Comparison of ENCODE assay signal across 1 cellular context in genomic region chr9:128771094-128771721, GRCh38.
A peak's percentile ranks its signal among the peaks of the same experiment; 100 is the strongest.
TF ChIP-seq lines count a peak whose summit lies in the region.

No MANE protein-coding gene starts in this region.

TF ChIP-seq in HepG2, 621 proteins besides CTCF, POLR2A, EP300 and RAD21:
- no peak for TF ChIP-seq DMAP1 (CRISPR knock-in tag; IDR thresholded peaks at IDR 0.05)
- no peak for TF ChIP-seq ZNF558 (CRISPR knock-in tag; IDR thresholded peaks at IDR 0.05; ENCODE audit: borderline replicate concordance)
- TF ChIP-seq ZC3H13 (CRISPR knock-in tag; IDR thresholded peaks at IDR 0.05): no peak
- TF ChIP-seq HOXD1 (CRISPR knock-in tag; IDR thresholded peaks at IDR 0.05): 0 out of 2 replicates have a peak, but pooled peaks have one; percentile 5
- TF ChIP-seq, protein P1, sequence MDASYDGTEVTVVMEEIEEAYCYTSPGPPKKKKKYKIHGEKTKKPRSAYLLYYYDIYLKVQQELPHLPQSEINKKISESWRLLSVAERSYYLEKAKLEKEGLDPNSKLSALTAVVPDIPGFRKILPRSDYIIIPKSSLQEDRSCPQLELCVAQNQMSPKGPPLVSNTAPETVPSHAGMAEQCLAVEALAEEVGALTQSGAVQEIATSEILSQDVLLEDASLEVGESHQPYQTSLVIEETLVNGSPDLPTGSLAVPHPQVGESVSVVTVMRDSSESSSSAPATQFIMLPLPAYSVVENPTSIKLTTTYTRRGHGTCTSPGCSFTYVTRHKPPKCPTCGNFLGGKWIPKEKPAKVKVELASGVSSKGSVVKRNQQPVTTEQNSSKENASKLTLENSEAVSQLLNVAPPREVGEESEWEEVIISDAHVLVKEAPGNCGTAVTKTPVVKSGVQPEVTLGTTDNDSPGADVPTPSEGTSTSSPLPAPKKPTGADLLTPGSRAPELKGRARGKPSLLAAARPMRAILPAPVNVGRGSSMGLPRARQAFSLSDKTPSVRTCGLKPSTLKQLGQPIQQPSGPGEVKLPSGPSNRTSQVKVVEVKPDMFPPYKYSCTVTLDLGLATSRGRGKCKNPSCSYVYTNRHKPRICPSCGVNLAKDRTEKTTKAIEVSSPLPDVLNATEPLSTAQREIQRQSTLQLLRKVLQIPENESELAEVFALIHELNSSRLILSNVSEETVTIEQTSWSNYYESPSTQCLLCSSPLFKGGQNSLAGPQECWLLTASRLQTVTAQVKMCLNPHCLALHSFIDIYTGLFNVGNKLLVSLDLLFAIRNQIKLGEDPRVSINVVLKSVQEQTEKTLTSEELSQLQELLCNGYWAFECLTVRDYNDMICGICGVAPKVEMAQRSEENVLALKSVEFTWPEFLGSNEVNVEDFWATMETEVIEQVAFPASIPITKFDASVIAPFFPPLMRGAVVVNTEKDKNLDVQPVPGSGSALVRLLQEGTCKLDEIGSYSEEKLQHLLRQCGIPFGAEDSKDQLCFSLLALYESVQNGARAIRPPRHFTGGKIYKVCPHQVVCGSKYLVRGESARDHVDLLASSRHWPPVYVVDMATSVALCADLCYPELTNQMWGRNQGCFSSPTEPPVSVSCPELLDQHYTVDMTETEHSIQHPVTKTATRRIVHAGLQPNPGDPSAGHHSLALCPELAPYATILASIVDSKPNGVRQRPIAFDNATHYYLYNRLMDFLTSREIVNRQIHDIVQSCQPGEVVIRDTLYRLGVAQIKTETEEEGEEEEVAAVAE (CRISPR knock-in tag; IDR thresholded peaks at IDR 0.05; ENCODE audit: borderline replicate concordance): no peak
- no peak for TF ChIP-seq ATF7-NPFF (CRISPR knock-in tag; IDR thresholded peaks at IDR 0.05; ENCODE audit: low read depth)
- no peak for TF ChIP-seq ZNF251 (CRISPR knock-in tag; IDR thresholded peaks at IDR 0.05)
- peak; percentile 40; the same call in 1 of the 2 replicates for TF ChIP-seq TBX2 (CRISPR knock-in tag; IDR thresholded peaks at IDR 0.05; ENCODE audit: borderline replicate concordance)
- peak; percentile 47; the same call in 1 of the 2 replicates for TF ChIP-seq ZNF510 (CRISPR knock-in tag; IDR thresholded peaks at IDR 0.05; ENCODE audit: low read depth)
- TF ChIP-seq ZNF232 (CRISPR knock-in tag; IDR thresholded peaks at IDR 0.05; ENCODE audit: borderline replicate concordance): no peak
- TF ChIP-seq ZNF766 (CRISPR knock-in tag; IDR thresholded peaks at IDR 0.05; ENCODE audit: borderline replicate concordance): no peak
- TF ChIP-seq ZNF512 (CRISPR knock-in tag; IDR thresholded peaks at IDR 0.05): no peak
- TF ChIP-seq YEATS2 (CRISPR knock-in tag; IDR thresholded peaks at IDR 0.05; ENCODE audit: borderline replicate concordance): no peak
- TF ChIP-seq THAP7 (CRISPR knock-in tag; IDR thresholded peaks at IDR 0.05): peak; percentile 37; the same call in 1 of the 2 replicates
- TF ChIP-seq ZKSCAN5 (CRISPR knock-in tag; IDR thresholded peaks at IDR 0.05): 0 out of 2 replicates have a peak, but pooled peaks have one; percentile 41
- TF ChIP-seq ZNF782 (CRISPR knock-in tag; IDR thresholded peaks at IDR 0.05; ENCODE audit: borderline replicate concordance): no peak
- TF ChIP-seq SNAI1 (CRISPR knock-in tag; IDR thresholded peaks at IDR 0.05; ENCODE audit: borderline replicate concordance): peak; percentile 13; the same call in 1 of the 2 replicates
- no peak for TF ChIP-seq JUNB (CRISPR knock-in tag; IDR thresholded peaks at IDR 0.05; ENCODE audit: borderline replicate concordance)
- 0 out of 2 replicates have a peak, but pooled peaks have one; percentile 17 for TF ChIP-seq GATAD2A (CRISPR knock-in tag; IDR thresholded peaks at IDR 0.05)
- TF ChIP-seq LBX2 (CRISPR knock-in tag; IDR thresholded peaks at IDR 0.05; ENCODE audit: borderline replicate concordance): no peak
- TF ChIP-seq LCORL (IDR thresholded peaks at IDR 0.05): no peak
- TF ChIP-seq LCORL (CRISPR knock-in tag; IDR thresholded peaks at IDR 0.05): no peak
- no peak for TF ChIP-seq ZNF577 (CRISPR knock-in tag; IDR thresholded peaks at IDR 0.05; ENCODE audit: borderline replicate concordance, low read depth)
- TF ChIP-seq ZFY (CRISPR knock-in tag; IDR thresholded peaks at IDR 0.05): peak; percentile 24; the same call in 1 of the 2 replicates
- TF ChIP-seq ZNF260 (CRISPR knock-in tag; IDR thresholded peaks at IDR 0.05; ENCODE audit: borderline replicate concordance, low read depth): 0 out of 2 replicates have a peak, but pooled peaks have one; percentile 1
- 0 out of 2 replicates have a peak, but pooled peaks have one; percentile 3 for TF ChIP-seq NFKB2 (CRISPR knock-in tag; IDR thresholded peaks at IDR 0.05; ENCODE audit: borderline replicate concordance)
- TF ChIP-seq KDM5A (IDR thresholded peaks at IDR 0.05; ENCODE audit: borderline replicate concordance, low read length): peak; percentile 87
- 0 out of 2 replicates have a peak, but pooled peaks have one; percentile 7 for TF ChIP-seq REPIN1 (CRISPR knock-in tag; IDR thresholded peaks at IDR 0.05; ENCODE audit: borderline replicate concordance, low read depth)
- TF ChIP-seq, protein P2, sequence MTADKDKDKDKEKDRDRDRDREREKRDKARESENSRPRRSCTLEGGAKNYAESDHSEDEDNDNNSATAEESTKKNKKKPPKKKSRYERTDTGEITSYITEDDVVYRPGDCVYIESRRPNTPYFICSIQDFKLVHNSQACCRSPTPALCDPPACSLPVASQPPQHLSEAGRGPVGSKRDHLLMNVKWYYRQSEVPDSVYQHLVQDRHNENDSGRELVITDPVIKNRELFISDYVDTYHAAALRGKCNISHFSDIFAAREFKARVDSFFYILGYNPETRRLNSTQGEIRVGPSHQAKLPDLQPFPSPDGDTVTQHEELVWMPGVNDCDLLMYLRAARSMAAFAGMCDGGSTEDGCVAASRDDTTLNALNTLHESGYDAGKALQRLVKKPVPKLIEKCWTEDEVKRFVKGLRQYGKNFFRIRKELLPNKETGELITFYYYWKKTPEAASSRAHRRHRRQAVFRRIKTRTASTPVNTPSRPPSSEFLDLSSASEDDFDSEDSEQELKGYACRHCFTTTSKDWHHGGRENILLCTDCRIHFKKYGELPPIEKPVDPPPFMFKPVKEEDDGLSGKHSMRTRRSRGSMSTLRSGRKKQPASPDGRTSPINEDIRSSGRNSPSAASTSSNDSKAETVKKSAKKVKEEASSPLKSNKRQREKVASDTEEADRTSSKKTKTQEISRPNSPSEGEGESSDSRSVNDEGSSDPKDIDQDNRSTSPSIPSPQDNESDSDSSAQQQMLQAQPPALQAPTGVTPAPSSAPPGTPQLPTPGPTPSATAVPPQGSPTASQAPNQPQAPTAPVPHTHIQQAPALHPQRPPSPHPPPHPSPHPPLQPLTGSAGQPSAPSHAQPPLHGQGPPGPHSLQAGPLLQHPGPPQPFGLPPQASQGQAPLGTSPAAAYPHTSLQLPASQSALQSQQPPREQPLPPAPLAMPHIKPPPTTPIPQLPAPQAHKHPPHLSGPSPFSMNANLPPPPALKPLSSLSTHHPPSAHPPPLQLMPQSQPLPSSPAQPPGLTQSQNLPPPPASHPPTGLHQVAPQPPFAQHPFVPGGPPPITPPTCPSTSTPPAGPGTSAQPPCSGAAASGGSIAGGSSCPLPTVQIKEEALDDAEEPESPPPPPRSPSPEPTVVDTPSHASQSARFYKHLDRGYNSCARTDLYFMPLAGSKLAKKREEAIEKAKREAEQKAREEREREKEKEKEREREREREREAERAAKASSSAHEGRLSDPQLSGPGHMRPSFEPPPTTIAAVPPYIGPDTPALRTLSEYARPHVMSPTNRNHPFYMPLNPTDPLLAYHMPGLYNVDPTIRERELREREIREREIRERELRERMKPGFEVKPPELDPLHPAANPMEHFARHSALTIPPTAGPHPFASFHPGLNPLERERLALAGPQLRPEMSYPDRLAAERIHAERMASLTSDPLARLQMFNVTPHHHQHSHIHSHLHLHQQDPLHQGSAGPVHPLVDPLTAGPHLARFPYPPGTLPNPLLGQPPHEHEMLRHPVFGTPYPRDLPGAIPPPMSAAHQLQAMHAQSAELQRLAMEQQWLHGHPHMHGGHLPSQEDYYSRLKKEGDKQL (CRISPR knock-in tag; IDR thresholded peaks at IDR 0.05; ENCODE audit: low read depth): no peak
- TF ChIP-seq JUND (CRISPR knock-in tag; IDR thresholded peaks at IDR 0.05): 0 out of 2 replicates have a peak, but pooled peaks have one; percentile 14
- no peak for TF ChIP-seq ZNF607 (CRISPR knock-in tag; IDR thresholded peaks at IDR 0.05; ENCODE audit: borderline replicate concordance)
- 0 out of 2 replicates have a peak, but pooled peaks have one; percentile 17 for TF ChIP-seq SRY (CRISPR knock-in tag; IDR thresholded peaks at IDR 0.05)
